In genomic region chr4:48742412-48742811, GRCh38 we compare ENCODE assay signal across 12 cellular contexts. TPM values are rescaled to one million over a fixed set of nuclear protein-coding genes. Genes with fewer than 3 reads are reported as not detected.
A peak's percentile ranks its signal among the peaks of the same experiment; 100 is the strongest.
DNase-seq lines count a peak whose midpoint lies in the region; ATAC-seq and TF ChIP-seq lines count a peak whose summit lies in the region.
"Had no signal": no experiment of that assay in that cellular context is flagged by ENCODE, and none has a peak within 500 bp of the region (broad histone marks: within the 10 kb centered on the region; RNA-seq: fewer than 3 reads in every experiment).

No MANE protein-coding gene starts in this region.

- no peak overlapping the region for H3K27ac Mint-ChIP-seq in activated CD4-positive, alpha-beta T cell treated with anti-CD3 and anti-CD28 coated beads for 36 hours
- H3K27ac Mint-ChIP-seq in WTC11: peak overlapping the region; percentile 7; the same call in 1 of the 2 replicates
- peak overlapping the region in 8 of 9 donors; percentile 4 to 81 (median 46) for H3K27ac Mint-ChIP-seq in naive thymus-derived CD4-positive, alpha-beta T cell

- H3K9me3 ChIP-seq in GM23248 (ENCODE audit: low read depth): no peaks in the 10 kb centered on the region
- H3K9me3 ChIP-seq in naive thymus-derived CD4-positive, alpha-beta T cell (ENCODE audit: control insufficient read depth in 2 of 3, low read length in 3 of 3): no peaks in the 10 kb centered on the region
- H3K9me3 ChIP-seq: transverse colon had no signal

- peak; percentile 23 for ATAC-seq in activated CD4-positive, alpha-beta T cell treated with anti-CD3 and anti-CD28 coated beads for 36 hours
- ATAC-seq in WTC11: no peak
- no peak for ATAC-seq in naive thymus-derived CD4-positive, alpha-beta T cell
- no peak for ATAC-seq in HG02938 (IDR thresholded peaks at IDR 0.05; ENCODE audit: unreplicated experiment)

- peaks cover 3% of the 10 kb centered on the region for H3K36me3 Mint-ChIP-seq in activated CD4-positive, alpha-beta T cell treated with anti-CD3 and anti-CD28 coated beads for 36 hours (ENCODE audit: low read depth)
- H3K36me3 Mint-ChIP-seq in WTC11: peaks cover 8% of the 10 kb centered on the region; the same call in 1 of the 2 replicates
- H3K36me3 Mint-ChIP-seq in naive thymus-derived CD4-positive, alpha-beta T cell: peaks cover 0 to 20% (median 5%) of the 10 kb centered on the region in 5 donors

- POLR2A ChIA-PET in activated CD4-positive, alpha-beta T cell treated with anti-CD3 and anti-CD28 coated beads for 36 hours (lab: Charles Lee): no interaction called here
- POLR2A ChIA-PET in WTC11 (lab: Charles Lee): no interaction called here
- POLR2A ChIA-PET in naive thymus-derived CD4-positive, alpha-beta T cell (lab: Charles Lee): no interaction called here

- peaks cover 83% of the 10 kb centered on the region for H3K4me1 Mint-ChIP-seq in activated CD4-positive, alpha-beta T cell treated with anti-CD3 and anti-CD28 coated beads for 36 hours
- H3K4me1 Mint-ChIP-seq in WTC11: peaks cover 14% of the 10 kb centered on the region
- peaks cover 52 to 99% (median 85%) of the 10 kb centered on the region in 7 donors for H3K4me1 Mint-ChIP-seq in naive thymus-derived CD4-positive, alpha-beta T cell

- H3K27ac ChIP-seq in GM23248: no peak overlapping the region
- H3K27ac ChIP-seq in naive thymus-derived CD4-positive, alpha-beta T cell (ENCODE audit: low read depth, low read length): peak overlapping the region; percentile 5
- H3K27ac ChIP-seq: SK-N-MC, transverse colon had no signal

- H3K79me2 ChIP-seq in GM23248 (ENCODE audit: insufficient read depth): peaks cover 100% of the 10 kb centered on the region

- H3K36me3 ChIP-seq in GM23248 (ENCODE audit: low read depth): no peaks in the 10 kb centered on the region
- H3K36me3 ChIP-seq in naive thymus-derived CD4-positive, alpha-beta T cell (ENCODE audit: control insufficient read depth in 2 of 3, insufficient read depth in 3 of 3, low read length in 3 of 3): no peaks in the 10 kb centered on the region
- H3K36me3 ChIP-seq: transverse colon had no signal

- in situ Hi-C loops in GM23248 (cut with MboI): no loop called here

- no peak overlapping the region for H3K4me2 ChIP-seq in GM23248 (ENCODE audit: unreplicated experiment)

- H3K4me3 ChIP-seq in GM23248: no peak overlapping the region
- H3K4me3 ChIP-seq in naive thymus-derived CD4-positive, alpha-beta T cell (ENCODE audit: low read length): no peak overlapping the region
- H3K4me3 ChIP-seq: SK-N-MC, transverse colon had no signal

- H4K20me1 ChIP-seq in GM23248 (ENCODE audit: insufficient read depth): peaks cover 12% of the 10 kb centered on the region

- H3K9me3 Mint-ChIP-seq in activated CD4-positive, alpha-beta T cell treated with anti-CD3 and anti-CD28 coated beads for 36 hours (ENCODE audit: low read depth): no peaks in the 10 kb centered on the region
- H3K9me3 Mint-ChIP-seq in WTC11: peaks cover 3% of the 10 kb centered on the region
- peaks cover 0 to 6% (median 0%) of the 10 kb centered on the region in 11 donors for H3K9me3 Mint-ChIP-seq in naive thymus-derived CD4-positive, alpha-beta T cell

- intact Hi-C loops in activated CD4-positive, alpha-beta T cell treated with anti-CD3 and anti-CD28 coated beads for 36 hours (cut with DNase I, micrococcal nuclease): loop anchor here in 1 of 2 experiments (5.0 kb wide), 2 partner anchors 35 to 40 kb away; no protein-coding TSS in a partner anchor
- intact Hi-C loops in naive thymus-derived CD4-positive, alpha-beta T cell (cut with micrococcal nuclease): loop anchor here (5.0 kb wide), 2 partner anchors 35 to 50 kb away; no protein-coding TSS in a partner anchor
- intact Hi-C loops in posterior cingulate gyrus (cut with DNase I): no loop called here

- H3K9me2 ChIP-seq in GM23248 (ENCODE audit: insufficient read depth): no peaks in the 10 kb centered on the region

- H3K4me1 ChIP-seq in GM23248 (ENCODE audit: insufficient read depth): no peaks in the 10 kb centered on the region
- peaks cover 16 to 29% of the 10 kb centered on the region in 2 donors for H3K4me1 ChIP-seq in naive thymus-derived CD4-positive, alpha-beta T cell (ENCODE audit: control insufficient read depth in 2 of 2, insufficient read depth in 2 of 2, low read length in 2 of 2)

- no peaks in the 10 kb centered on the region for H3K27me3 ChIP-seq in GM23248 (replicated peaks; ENCODE audit: insufficient read depth)
- no peaks in the 10 kb centered on the region for H3K27me3 ChIP-seq in naive thymus-derived CD4-positive, alpha-beta T cell (ENCODE audit: control insufficient read depth in 2 of 2, insufficient read depth in 2 of 2, low read length in 2 of 2)
- H3K27me3 ChIP-seq: transverse colon had no signal

- H3K9ac ChIP-seq in GM23248: no peak overlapping the region

- H2AFZ ChIP-seq in GM23248: no peak overlapping the region

- no peak for DNase-seq in activated CD4-positive, alpha-beta T cell treated with anti-CD3 and anti-CD28 coated beads for 36 hours
- no peak for DNase-seq in activated CD4-positive, alpha-beta T cell treated with anti-CD3 and anti-CD28 coated beads for 4 hours
- DNase-seq in GM23248 (peak; percentile 42), WTC11 (ENCODE audit: low spot score) (no peak), NCI-H1694 (lab: John Stamatoyannopoulos, UW) (no peak), posterior cingulate gyrus (no peak)
- no peak for DNase-seq in naive thymus-derived CD4-positive, alpha-beta T cell
- DNase-seq: central memory CD4-positive, alpha-beta T cell; NCI-H2107; transverse colon had no signal

- CTCF ChIA-PET in activated CD4-positive, alpha-beta T cell treated with anti-CD3 and anti-CD28 coated beads for 36 hours (lab: Charles Lee): no interaction called here
- CTCF ChIA-PET in WTC11 (lab: Charles Lee): no interaction called here
- CTCF ChIA-PET in naive thymus-derived CD4-positive, alpha-beta T cell (lab: Charles Lee): no interaction called here

- no peak overlapping the region for H3K4me3 Mint-ChIP-seq in activated CD4-positive, alpha-beta T cell treated with anti-CD3 and anti-CD28 coated beads for 36 hours
- H3K4me3 Mint-ChIP-seq in WTC11: no peak overlapping the region
- peak overlapping the region; percentile 1 to 85 (median 39) for H3K4me3 Mint-ChIP-seq in naive thymus-derived CD4-positive, alpha-beta T cell

- H3K27me3 Mint-ChIP-seq in activated CD4-positive, alpha-beta T cell treated with anti-CD3 and anti-CD28 coated beads for 36 hours: no peaks in the 10 kb centered on the region
- no peaks in the 10 kb centered on the region for H3K27me3 Mint-ChIP-seq in WTC11 (ENCODE audit: low read depth)
- no peaks in the 10 kb centered on the region for H3K27me3 Mint-ChIP-seq in naive thymus-derived CD4-positive, alpha-beta T cell

- TF ChIP-seq CTCF in WTC11 (IDR thresholded peaks at IDR 0.05): no peak

- peaks cover 5% of the 10 kb centered on the region; the same call in 1 of the 2 replicates for H3F3A ChIP-seq in GM23248 (ENCODE audit: insufficient read depth)

TF ChIP-seq in WTC11, 78 proteins besides CTCF, POLR2A, EP300 and RAD21 (continues in another document):
- TF ChIP-seq TCF7 (CRISPR knock-in tag; IDR thresholded peaks at IDR 0.05; ENCODE audit: low read depth) (no peak), ZNF396 (CRISPR knock-in tag; IDR thresholded peaks at IDR 0.05; ENCODE audit: borderline replicate concordance) (no peak), NR2C2 (CRISPR knock-in tag; IDR thresholded peaks at IDR 0.05) (no peak), NFATC4 (CRISPR knock-in tag; IDR thresholded peaks at IDR 0.05) (no peak), GRHL2 (CRISPR knock-in tag; IDR thresholded peaks at IDR 0.05; ENCODE audit: insufficient replicate concordance, severe bottlenecking) (no peak), RELA (CRISPR knock-in tag; IDR thresholded peaks at IDR 0.05; ENCODE audit: borderline replicate concordance) (no peak), ZNF425 (CRISPR knock-in tag; conservative IDR thresholded peaks at IDR 0.05) (no peak), TP53 (CRISPR knock-in tag; IDR thresholded peaks at IDR 0.05) (no peak)
- TF ChIP-seq, protein P1, sequence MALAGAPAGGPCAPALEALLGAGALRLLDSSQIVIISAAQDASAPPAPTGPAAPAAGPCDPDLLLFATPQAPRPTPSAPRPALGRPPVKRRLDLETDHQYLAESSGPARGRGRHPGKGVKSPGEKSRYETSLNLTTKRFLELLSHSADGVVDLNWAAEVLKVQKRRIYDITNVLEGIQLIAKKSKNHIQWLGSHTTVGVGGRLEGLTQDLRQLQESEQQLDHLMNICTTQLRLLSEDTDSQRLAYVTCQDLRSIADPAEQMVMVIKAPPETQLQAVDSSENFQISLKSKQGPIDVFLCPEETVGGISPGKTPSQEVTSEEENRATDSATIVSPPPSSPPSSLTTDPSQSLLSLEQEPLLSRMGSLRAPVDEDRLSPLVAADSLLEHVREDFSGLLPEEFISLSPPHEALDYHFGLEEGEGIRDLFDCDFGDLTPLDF (CRISPR knock-in tag; IDR thresholded peaks at IDR 0.05): no peak

RNA-seq across cellular contexts. Expression of gene FRYL, which starts 37.7 kb away (rescaled TPM):
- 10 to 100 TPM; 67.9 to 69.8 TPM for total RNA-seq in activated CD4-positive, alpha-beta T cell treated with anti-CD3 and anti-CD28 coated beads for 36 hours
- total RNA-seq in GM23248 (2014; rRNA removed; shearing (Covaris generic)): 28.4 and 34.7 TPM in 2 replicates
- 12.4 and 16.6 TPM in 2 replicates for polyA plus RNA-seq in GM23248 (2016; fragmentation: Nextera tagmentation; extraction: Ambion mirVana)
- 33.1 to 38.7 TPM (median 36.9 TPM) in 3 replicates for total RNA-seq in WTC11 (2021)
- total RNA-seq in naive thymus-derived CD4-positive, alpha-beta T cell: 100 to 1,000 TPM in 4 of 5 experiments, 10 to 100 TPM in 1; 89.5 to 126 (median 112) TPM
- 10 to 100 TPM; 25.4 to 44.1 TPM for polyA plus RNA-seq in naive thymus-derived CD4-positive, alpha-beta T cell

Comparison
In these comparisons a context has a peak if more than half of its experiments do, and no peak if none do; other contexts are left out.
1. H3K4me3 Mint-ChIP-seq: peak in naive thymus-derived CD4-positive, alpha-beta T cell (10 of 10); none in activated CD4-positive, alpha-beta T cell treated with anti-CD3 and anti-CD28 coated beads for 36 hours (single experiment) and WTC11 (single experiment).